In genomic region chr1:165755393-165756010, GRCh38 we compare ENCODE assay signal across 15 cellular contexts.
"Had no signal": no experiment of that assay in that cellular context is flagged by ENCODE, and none has a peak within 500 bp of the region (broad histone marks: within the 10 kb centered on the region; RNA-seq: fewer than 3 reads in every experiment).

No MANE protein-coding gene starts in this region.

- H3K27ac Mint-ChIP-seq: memory B cell; nephron progenitor cell; stimulated activated naive CD8-positive, alpha-beta T cell treated with anti-CD3 and anti-CD28 coated beads, Interleukin-15, amount 100 ng/mL, for 72 hours had no signal

- H3K27ac ChIP-seq: body of pancreas, gastroesophageal sphincter, left lung, testis had no signal

- ATAC-seq: body of pancreas; gastroesophageal sphincter; left lung; stimulated activated naive CD8-positive, alpha-beta T cell treated with anti-CD3 and anti-CD28 coated beads, Interleukin-15, amount 100 ng/mL, for 72 hours had no signal

- H3K27me3 Mint-ChIP-seq: memory B cell; stimulated activated naive CD8-positive, alpha-beta T cell treated with anti-CD3 and anti-CD28 coated beads, Interleukin-15, amount 100 ng/mL, for 72 hours had no signal

- FAIRE-seq: keratinocyte had no signal

- H3K4me3 ChIP-seq: body of pancreas, gastroesophageal sphincter, left lung, testis had no signal

- H3K4me1 ChIP-seq: body of pancreas, gastroesophageal sphincter, left lung, testis had no signal

- H3K9me3 ChIP-seq: body of pancreas, gastroesophageal sphincter, left lung, testis had no signal

- H3K27me3 ChIP-seq: body of pancreas, gastroesophageal sphincter, left lung, testis had no signal

- DNase-seq: activated CD4-positive, alpha-beta T cell treated with anti-CD3 and anti-CD28 coated beads for 1 hour; activated CD8-positive, alpha-beta memory T cell treated with anti-CD3 and anti-CD28 coated beads for 24 hours; body of pancreas; central memory CD4-positive, alpha-beta T cell; cortex of kidney; effector CD8-positive, alpha-beta T cell; left lung; nephron progenitor cell; stimulated activated CD4-positive, alpha-beta T cell treated with anti-CD3 and anti-CD28 coated beads, Interleukin-4, amount 100 ng/mL, for 1 hour; stimulated activated CD8-positive, alpha-beta memory T cell treated with anti-CD3 and anti-CD28 coated beads, Interleukin-4, amount 100 ng/mL, for 48 hours; stimulated activated naive CD8-positive, alpha-beta T cell treated with anti-CD3 and anti-CD28 coated beads, Interleukin-15, amount 100 ng/mL, for 72 hours; testis had no signal

- H3K9me3 Mint-ChIP-seq: memory B cell; nephron progenitor cell; stimulated activated naive CD8-positive, alpha-beta T cell treated with anti-CD3 and anti-CD28 coated beads, Interleukin-15, amount 100 ng/mL, for 72 hours had no signal

- H3K4me3 Mint-ChIP-seq: memory B cell; nephron progenitor cell; stimulated activated naive CD8-positive, alpha-beta T cell treated with anti-CD3 and anti-CD28 coated beads, Interleukin-15, amount 100 ng/mL, for 72 hours had no signal
